Comparison of ENCODE assay signal across 12 cellular contexts in the genomic region with DNA sequence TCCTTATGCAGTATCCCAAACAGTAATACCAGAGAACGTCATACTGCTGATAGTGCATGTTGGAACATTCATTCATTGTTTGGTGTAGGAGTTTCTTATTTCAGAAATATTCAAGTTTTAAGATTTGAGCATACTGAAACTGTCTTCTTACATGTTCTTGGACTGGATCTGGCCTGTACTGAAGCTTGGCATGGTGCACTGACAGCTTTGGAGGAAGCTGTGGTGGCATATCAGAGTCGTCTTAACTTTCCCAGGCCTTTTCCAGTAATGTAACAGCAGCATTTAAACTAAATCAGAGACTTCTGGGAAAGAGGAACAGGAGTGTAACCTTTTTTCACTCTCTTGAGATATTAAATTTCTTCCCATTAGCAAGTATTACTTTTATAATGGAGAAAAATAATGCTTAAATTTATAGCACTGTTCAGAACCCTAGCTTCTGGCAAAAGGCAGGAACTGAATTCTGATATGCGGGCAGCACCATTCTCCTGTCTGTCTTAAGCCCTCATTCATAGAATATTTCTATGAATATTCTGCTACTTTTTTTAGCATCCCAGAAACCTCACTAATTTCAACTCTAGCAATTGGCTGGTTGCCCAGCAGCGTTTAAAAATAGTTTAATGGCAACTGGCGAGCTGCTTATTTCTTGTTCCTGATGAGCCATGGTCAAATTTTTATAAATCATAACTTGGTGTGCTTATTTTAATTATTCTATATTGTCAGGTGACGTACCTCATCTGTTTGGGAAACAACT. TPM values are rescaled to one million over a fixed set of nuclear protein-coding genes. Genes with fewer than 3 reads are reported as not detected.
DNase-seq lines count a peak whose midpoint lies in the region; ATAC-seq and TF ChIP-seq lines count a peak whose summit lies in the region.
"Had no signal": no experiment of that assay in that cellular context is flagged by ENCODE, and none has a peak within 500 bp of the region (broad histone marks: within the 10 kb centered on the region; RNA-seq: fewer than 3 reads in every experiment).

No MANE protein-coding gene starts in this region.

- peak overlapping the region; percentile 21; the same call in 1 of the 2 replicates for H4K91ac ChIP-seq in IMR-90 (ENCODE audit: insufficient read depth, low read depth, low read length)

- DNase-seq in IMR-90 (peak; percentile 69), iris pigment epithelial cell (ENCODE audit: low read depth) (peak; percentile 70), testis (peak; percentile 84), osteoblast (ENCODE audit: insufficient read length, low spot score, missing footprints) (no peak)
- DNase-seq in activated CD4-positive, alpha-beta T cell treated with anti-CD3 and anti-CD28 coated beads for 36 hours = no peak
- DNase-seq: activated B cell treated with CpG ODN at 0.5 μM for 24 hours; activated naive CD4-positive, alpha-beta T cell treated with anti-CD3 and anti-CD28 coated beads, Interleukin-2, amount 10 ng/mL, durations not matched to agents 7 days and 5 days; DND-41 had no signal

- peaks cover 39% of the 10 kb centered on the region for H3K79me2 ChIP-seq in osteoblast (ENCODE audit: insufficient read depth, low read length)

- peak overlapping the region; percentile 73; the same call in 1 of the 2 replicates for H2BK120ac ChIP-seq in IMR-90 (ENCODE audit: low read depth, low read length)

- H3K4me1 ChIP-seq in IMR-90 (ENCODE audit: control insufficient read depth, insufficient read depth, low read length) (peaks cover 14% of the 10 kb centered on the region), testis (peaks cover 23% of the 10 kb centered on the region), osteoblast (ENCODE audit: insufficient read depth, low read length) (peaks cover 27% of the 10 kb centered on the region)

- H2BK15ac ChIP-seq in IMR-90 (ENCODE audit: low read depth, low read length) = no peak overlapping the region

- H3K14ac ChIP-seq in IMR-90 (replicated peaks; ENCODE audit: low read depth, low read length) = peak overlapping the region; percentile 67

- peak overlapping the region; percentile 84; the same call in 1 of the 2 replicates for H3K27ac ChIP-seq in IMR-90 (ENCODE audit: insufficient read depth, low read length)
- H3K27ac ChIP-seq in testis = peak overlapping the region; percentile 22 to 75
- no peak overlapping the region for H3K27ac ChIP-seq in osteoblast (ENCODE audit: low read depth, low read length)

- dilution Hi-C loops in IMR-90 (cut with HindIII; ENCODE audit: low sequenced_read_pairs, unreplicated experiment) = no loop called here

- TF ChIP-seq CTCF in IMR-90 (conservative IDR thresholded peaks at IDR 0.05; ENCODE audit: low read depth, low read length) = no peak
- TF ChIP-seq CTCF in brain (conservative IDR thresholded peaks at IDR 0.05) = no peak
- no peak for TF ChIP-seq CTCF in testis (IDR thresholded peaks at IDR 0.05)
- no peak for TF ChIP-seq CTCF in osteoblast (IDR thresholded peaks at IDR 0.05; ENCODE audit: extremely low read depth, low read depth, low read length)

- BruUV-seq in IMR-90 (replicated peaks; lab: Mats Ljungman, UMichigan) = no TSS peak

- TF ChIP-seq POLR2A in IMR-90 (IDR thresholded peaks at IDR 0.05; ENCODE audit: low read depth, low read length) (no peak), testis (IDR thresholded peaks at IDR 0.05) (no peak)

- H2AK9ac ChIP-seq in IMR-90 (replicated peaks; ENCODE audit: low read depth, low read length, poor library complexity) = no peak overlapping the region

- H3K4me3 ChIP-seq in IMR-90 (ENCODE audit: insufficient read depth, low read depth, low read length) (no peak overlapping the region), testis (no peak overlapping the region), osteoblast (ENCODE audit: insufficient read depth, low read length) (no peak overlapping the region)

- peak overlapping the region; percentile 71; the same call in 1 of the 2 replicates for H2AK5ac ChIP-seq in IMR-90 (ENCODE audit: low read depth, low read length)

- WGBS in IMR-90 (ENCODE audit: extremely low coverage in 2 of 2, insufficient read length in 1 of 2), 2 experiments = no CpG with 5 or more reads among the region's 6 CpGs
- 25 to 38% methylated on average over 6 of the region's 6 CpGs for WGBS in testis, 2 donors

- H2AFZ ChIP-seq in IMR-90 (replicated peaks; ENCODE audit: low read length, poor library complexity) = no peak overlapping the region
- no peak overlapping the region for H2AFZ ChIP-seq in osteoblast (ENCODE audit: low read length)

- H3K18ac ChIP-seq in IMR-90 (ENCODE audit: low read depth, low read length) = peak overlapping the region; percentile 31; the same call in 1 of the 2 replicates

- no peaks in the 10 kb centered on the region for H3K27me3 ChIP-seq in IMR-90 (ENCODE audit: control insufficient read depth, insufficient read depth, low read length)
- H3K27me3 ChIP-seq in testis = no peaks in the 10 kb centered on the region
- no peaks in the 10 kb centered on the region for H3K27me3 ChIP-seq in osteoblast (ENCODE audit: insufficient read depth, low read length)

- no peak overlapping the region for H3K56ac ChIP-seq in IMR-90 (ENCODE audit: extremely low read depth, insufficient read depth, low read length)

- peaks cover 16 to 30% of the 10 kb centered on the region in 2 experiments for H3K79me1 ChIP-seq in IMR-90 (ENCODE audit: low read depth in 1 of 2, low read length in 2 of 2)

- H3K4me3 Mint-ChIP-seq in brain = no peak overlapping the region
- no peak overlapping the region for H3K4me3 Mint-ChIP-seq in activated CD4-positive, alpha-beta T cell treated with anti-CD3 and anti-CD28 coated beads for 36 hours
- H3K4me3 Mint-ChIP-seq: activated B cell treated with CpG ODN at 0.5 μM for 24 hours; activated naive CD4-positive, alpha-beta T cell treated with anti-CD3 and anti-CD28 coated beads, Interleukin-2, amount 10 ng/mL, durations not matched to agents 7 days and 5 days had no signal

- H3K27me3 Mint-ChIP-seq in brain = no peaks in the 10 kb centered on the region
- no peaks in the 10 kb centered on the region for H3K27me3 Mint-ChIP-seq in activated CD4-positive, alpha-beta T cell treated with anti-CD3 and anti-CD28 coated beads for 36 hours
- H3K27me3 Mint-ChIP-seq: activated B cell treated with CpG ODN at 0.5 μM for 24 hours; activated naive CD4-positive, alpha-beta T cell treated with anti-CD3 and anti-CD28 coated beads, Interleukin-2, amount 10 ng/mL, durations not matched to agents 7 days and 5 days had no signal

- no peak overlapping the region for H3K9ac ChIP-seq in IMR-90 (ENCODE audit: low read depth, low read length)

- ATAC-seq in IMR-90 (ENCODE audit: low read depth) = peak; percentile 41
- ATAC-seq in HG03520 (IDR thresholded peaks at IDR 0.05; ENCODE audit: unreplicated experiment) = no peak
- no peak for ATAC-seq in activated CD4-positive, alpha-beta T cell treated with anti-CD3 and anti-CD28 coated beads for 36 hours
- ATAC-seq in GM19395 (IDR thresholded peaks at IDR 0.05; ENCODE audit: unreplicated experiment) = no peak
- ATAC-seq: esophagus mucosa had no signal

- peak overlapping the region; percentile 67 for H2BK5ac ChIP-seq in IMR-90 (ENCODE audit: low read depth, low read length, poor library complexity, severe bottlenecking)

- H3K36me3 Mint-ChIP-seq in brain = peaks cover 20% of the 10 kb centered on the region
- peaks cover 12% of the 10 kb centered on the region for H3K36me3 Mint-ChIP-seq in activated CD4-positive, alpha-beta T cell treated with anti-CD3 and anti-CD28 coated beads for 36 hours (ENCODE audit: low read depth)

- H3K4me2 ChIP-seq in IMR-90 (ENCODE audit: low read depth, low read length) (peak overlapping the region; percentile 46; the same call in 1 of the 2 replicates), osteoblast (ENCODE audit: insufficient read depth, low read length) (no peak overlapping the region)

- H3K9me3 ChIP-seq in IMR-90 (ENCODE audit: control insufficient read depth, insufficient read depth, low read length) (no peaks in the 10 kb centered on the region), testis (no peaks in the 10 kb centered on the region), osteoblast (ENCODE audit: low read depth, low read length) (no peaks in the 10 kb centered on the region)

- peak overlapping the region; percentile 30; the same call in 1 of the 2 replicates for H3K23ac ChIP-seq in IMR-90 (ENCODE audit: low read depth, low read length)

- H4K5ac ChIP-seq in IMR-90 (ENCODE audit: low read depth, low read length) = no peak overlapping the region

- intact Hi-C loops in IMR-90 (cut with micrococcal nuclease) = no loop called here
- intact Hi-C loops in testis (cut with DNase I; ENCODE audit: low total_unique reads) = no loop called here
- intact Hi-C loops in activated CD4-positive, alpha-beta T cell treated with anti-CD3 and anti-CD28 coated beads for 36 hours (cut with DNase I, micrococcal nuclease) = no loop called here

- H2BK20ac ChIP-seq in IMR-90 (ENCODE audit: low read depth, low read length) = 0 out of 2 replicates have a peak overlapping the region, but pooled peaks have one; percentile 12

- peak overlapping the region; percentile 11 to 82; a peak in 3 of 4 replicates for H4K8ac ChIP-seq in IMR-90 (ENCODE audit: low read depth in 2 of 2, low read length in 2 of 2)

- peak overlapping the region in 3 of 5 experiments; percentile 18 to 90 (median 46) for H3K27ac Mint-ChIP-seq in brain
- no peak overlapping the region for H3K27ac Mint-ChIP-seq in activated CD4-positive, alpha-beta T cell treated with anti-CD3 and anti-CD28 coated beads for 36 hours
- H3K27ac Mint-ChIP-seq: activated B cell treated with CpG ODN at 0.5 μM for 24 hours; activated naive CD4-positive, alpha-beta T cell treated with anti-CD3 and anti-CD28 coated beads, Interleukin-2, amount 10 ng/mL, durations not matched to agents 7 days and 5 days had no signal

- H3K9me1 ChIP-seq in IMR-90 (ENCODE audit: insufficient read depth, low read length) = peaks cover 7% of the 10 kb centered on the region; the same call in 1 of the 2 replicates

- in situ Hi-C loops in IMR-90 (cut with MboI; ENCODE audit: low sequenced_read_pairs) = loop anchor here (25.0 kb wide), 2 partner anchors 839 to 1486 kb away; no protein-coding TSS in a partner anchor

- POLR2A ChIA-PET in IMR-90 (lab: Charles Lee; ENCODE audit: unreplicated experiment) = interaction anchor here (1.1 kb wide), 1 partner anchor 31 kb away, joined by 4 read pairs; a partner anchor contains a TSS
- POLR2A ChIA-PET in activated CD4-positive, alpha-beta T cell treated with anti-CD3 and anti-CD28 coated beads for 36 hours (lab: Charles Lee) = no interaction called here

- no peak for TF ChIP-seq RAD21 in IMR-90 (IDR thresholded peaks at IDR 0.05; ENCODE audit: low read length)

- CTCF ChIA-PET in IMR-90 (lab: Yijun Ruan, JAX) = interaction anchor here (0.8 kb wide), 1 partner anchor 13 kb away, joined by 3 read pairs; no protein-coding TSS in a partner anchor
- CTCF ChIA-PET in activated CD4-positive, alpha-beta T cell treated with anti-CD3 and anti-CD28 coated beads for 36 hours (lab: Charles Lee) = interaction anchor here (0.6 to 1.5 kb wide), 4 partner anchors 10 to 17 kb away, joined by 3 to 4 read pairs (median 3); no protein-coding TSS in a partner anchor

- H3K9me3 Mint-ChIP-seq in brain = no peaks in the 10 kb centered on the region
- H3K9me3 Mint-ChIP-seq in activated CD4-positive, alpha-beta T cell treated with anti-CD3 and anti-CD28 coated beads for 36 hours (ENCODE audit: low read depth) = no peaks in the 10 kb centered on the region
- H3K9me3 Mint-ChIP-seq: activated B cell treated with CpG ODN at 0.5 μM for 24 hours; activated naive CD4-positive, alpha-beta T cell treated with anti-CD3 and anti-CD28 coated beads, Interleukin-2, amount 10 ng/mL, durations not matched to agents 7 days and 5 days had no signal

- H4K20me1 ChIP-seq in IMR-90 (ENCODE audit: insufficient read depth, low read length) (no peaks in the 10 kb centered on the region), osteoblast (ENCODE audit: insufficient read depth, low read length) (no peaks in the 10 kb centered on the region)

- H3K36me3 ChIP-seq in IMR-90 (ENCODE audit: control insufficient read depth, insufficient read depth, low read length) (peaks cover 15% of the 10 kb centered on the region), testis (ENCODE audit: low read depth, missing control alignments) (no peaks in the 10 kb centered on the region), osteoblast (ENCODE audit: insufficient read depth, low read length) (peaks cover 21% of the 10 kb centered on the region)

- peaks cover 32% of the 10 kb centered on the region for H3K4me1 Mint-ChIP-seq in brain
- H3K4me1 Mint-ChIP-seq in activated CD4-positive, alpha-beta T cell treated with anti-CD3 and anti-CD28 coated beads for 36 hours = peaks cover 6% of the 10 kb centered on the region
- H3K4me1 Mint-ChIP-seq: activated naive CD4-positive, alpha-beta T cell treated with anti-CD3 and anti-CD28 coated beads, Interleukin-2, amount 10 ng/mL, durations not matched to agents 7 days and 5 days had no signal

- peak overlapping the region; percentile 29 for H3K4ac ChIP-seq in IMR-90 (ENCODE audit: low read depth, low read length)

RNA-seq across cellular contexts. Expression of a gene that starts 31.1 kb away (rescaled TPM):
- total RNA-seq in IMR-90 (2012; rRNA removed) (48.6 and 67.8 TPM in 2 replicates), testis (10 to 100 TPM; 40.1 to 54.4 TPM), osteoblast (94.0 and 116 TPM in 2 replicates)
- polyA plus RNA-seq in IMR-90 (2012; rRNA removed) (13.7 and 16.4 TPM in 2 replicates), brain (ENCODE audit: insufficient read depth, low read depth, low replicate concordance) (4.0 TPM), testis (ENCODE audit: insufficient read depth, low read depth, low replicate concordance) (16.8 TPM)
- polyA plus RNA-seq in IMR-90 (2012; cell fraction: cytosol; rRNA removed) = 2.6 and 3.2 TPM in 2 replicates
- polyA plus RNA-seq in IMR-90 (2012; cell fraction: nucleus; rRNA removed; ENCODE audit: low replicate concordance) = 3.4 and 28.1 TPM in 2 replicates
- total RNA-seq in activated CD4-positive, alpha-beta T cell treated with anti-CD3 and anti-CD28 coated beads for 36 hours = 10 to 100 TPM; 29.9 to 33.5 TPM

Comparison
In these comparisons a context has a peak if more than half of its experiments do, and no peak if none do; other contexts are left out.
1. DNase-seq: peak in IMR-90 (single experiment), iris pigment epithelial cell (single experiment) and testis (single experiment); none in activated CD4-positive, alpha-beta T cell treated with anti-CD3 and anti-CD28 coated beads for 36 hours (single experiment) and osteoblast (single experiment).